In genomic region chr9:99340281-99340680, GRCh38 we compare ENCODE assay signal across 23 cellular contexts.
"Had no signal": no experiment of that assay in that cellular context is flagged by ENCODE, and none has a peak within 500 bp of the region (broad histone marks: within the 10 kb centered on the region; RNA-seq: fewer than 3 reads in every experiment).

No MANE protein-coding gene starts in this region.

- H3K27ac ChIP-seq: brain microvascular endothelial cell, colonic mucosa, esophagus squamous epithelium, foreskin keratinocyte, thoracic aorta, upper lobe of right lung had no signal

- ATAC-seq: activated CD4-positive, alpha-beta T cell treated with anti-CD3 and anti-CD28 coated beads for 36 hours; activated CD8-positive, alpha-beta memory T cell treated with anti-CD3 and anti-CD28 coated beads, Interleukin-2, amount 10 ng/mL, durations not matched to agents 7 days and 5 days; foreskin keratinocyte; left lobe of liver; stimulated activated naive B cell treated with anti-CD40 and anti-IgM and Interleukin-4, amounts not matched to agents 10 μg/mL and 1 μg/mL and 100 μg/mL, for 72 hours; upper lobe of right lung had no signal

- FAIRE-seq: keratinocyte, TTC549 had no signal

- H3K4me1 ChIP-seq: colonic mucosa, foreskin keratinocyte, upper lobe of right lung had no signal

- H3K36me3 ChIP-seq: brain microvascular endothelial cell, colonic mucosa, esophagus squamous epithelium, thoracic aorta, upper lobe of right lung had no signal

- H3K4me3 Mint-ChIP-seq: activated CD4-positive, alpha-beta memory T cell treated with anti-CD3 and anti-CD28 coated beads, Interleukin-2, amount 10 ng/mL, durations not matched to agents 7 days and 5 days; activated CD4-positive, alpha-beta T cell treated with anti-CD3 and anti-CD28 coated beads for 36 hours; activated CD8-positive, alpha-beta memory T cell treated with anti-CD3 and anti-CD28 coated beads, Interleukin-2, amount 10 ng/mL, durations not matched to agents 7 days and 5 days; activated naive CD8-positive, alpha-beta T cell treated with anti-CD3 and anti-CD28 coated beads, Interleukin-2, amount 10 ng/mL, durations not matched to agents 7 days and 5 days; activated T-cell treated with anti-CD3 and anti-CD28 coated beads, Interleukin-2, amount 50 U/mL, for 24 hours; nephron; stimulated activated naive B cell treated with anti-CD40 and anti-IgM and Interleukin-4, amounts not matched to agents 10 μg/mL and 1 μg/mL and 100 μg/mL, for 72 hours had no signal

- DNase-seq: activated CD4-positive, alpha-beta memory T cell treated with anti-CD3 and anti-CD28 coated beads, Interleukin-2, amount 10 ng/mL, durations not matched to agents 7 days and 5 days; activated CD4-positive, alpha-beta T cell treated with anti-CD3 and anti-CD28 coated beads for 36 hours; activated CD8-positive, alpha-beta memory T cell treated with anti-CD3 and anti-CD28 coated beads, Interleukin-2, amount 10 ng/mL, durations not matched to agents 7 days and 5 days; activated naive CD4-positive, alpha-beta T cell treated with Interleukin-2 at 50 U/mL for 16 hours; activated naive CD8-positive, alpha-beta T cell treated with anti-CD3 and anti-CD28 coated beads, Interleukin-2, amount 10 ng/mL, durations not matched to agents 7 days and 5 days; activated T-cell treated with anti-CD3 and anti-CD28 coated beads, Interleukin-2, amount 50 U/mL, for 24 hours; amygdala; brain microvascular endothelial cell; central memory CD4-positive, alpha-beta T cell; colonic mucosa; esophagus squamous epithelium; foreskin keratinocyte; midbrain; retina; stimulated activated naive B cell treated with anti-CD40 and anti-IgM and Interleukin-4, amounts not matched to agents 10 μg/mL and 1 μg/mL and 100 μg/mL, for 72 hours; upper lobe of right lung had no signal

- H3K9me3 Mint-ChIP-seq: activated CD4-positive, alpha-beta memory T cell treated with anti-CD3 and anti-CD28 coated beads, Interleukin-2, amount 10 ng/mL, durations not matched to agents 7 days and 5 days; activated naive CD8-positive, alpha-beta T cell treated with anti-CD3 and anti-CD28 coated beads, Interleukin-2, amount 10 ng/mL, durations not matched to agents 7 days and 5 days; activated T-cell treated with anti-CD3 and anti-CD28 coated beads, Interleukin-2, amount 50 U/mL, for 24 hours; activated T-helper 2 cell treated with anti-CD3 and anti-CD28 coated beads, Interferon-gamma antibody, Interleukin-2, Interleukin-4, amounts not matched to agents 10 μg/mL and 5 μg/mL and 100 μg/mL, durations not matched to agents 14 hours and 24 hours and 36 hours; nephron had no signal

- H3K4me1 Mint-ChIP-seq: activated CD4-positive, alpha-beta memory T cell treated with anti-CD3 and anti-CD28 coated beads, Interleukin-2, amount 10 ng/mL, durations not matched to agents 7 days and 5 days; activated CD4-positive, alpha-beta T cell treated with anti-CD3 and anti-CD28 coated beads for 36 hours; activated naive CD8-positive, alpha-beta T cell treated with anti-CD3 and anti-CD28 coated beads, Interleukin-2, amount 10 ng/mL, durations not matched to agents 7 days and 5 days; nephron had no signal

- H3K27me3 Mint-ChIP-seq: stimulated activated naive B cell treated with anti-CD40 and anti-IgM and Interleukin-4, amounts not matched to agents 10 μg/mL and 1 μg/mL and 100 μg/mL, for 72 hours had no signal

- H3K4me3 ChIP-seq: colonic mucosa, esophagus squamous epithelium, lung, thoracic aorta, upper lobe of right lung had no signal

- H3K9me3 ChIP-seq: colonic mucosa, esophagus squamous epithelium, thoracic aorta, upper lobe of right lung had no signal

- H3K27me3 ChIP-seq: brain microvascular endothelial cell, colonic mucosa, esophagus squamous epithelium, upper lobe of right lung had no signal

- H3K36me3 Mint-ChIP-seq: activated CD8-positive, alpha-beta memory T cell treated with anti-CD3 and anti-CD28 coated beads, Interleukin-2, amount 10 ng/mL, durations not matched to agents 7 days and 5 days; activated naive CD8-positive, alpha-beta T cell treated with anti-CD3 and anti-CD28 coated beads, Interleukin-2, amount 10 ng/mL, durations not matched to agents 7 days and 5 days; stimulated activated naive B cell treated with anti-CD40 and anti-IgM and Interleukin-4, amounts not matched to agents 10 μg/mL and 1 μg/mL and 100 μg/mL, for 72 hours had no signal

- H3K27ac Mint-ChIP-seq: activated CD4-positive, alpha-beta memory T cell treated with anti-CD3 and anti-CD28 coated beads, Interleukin-2, amount 10 ng/mL, durations not matched to agents 7 days and 5 days; activated CD4-positive, alpha-beta T cell treated with anti-CD3 and anti-CD28 coated beads for 36 hours; activated CD8-positive, alpha-beta memory T cell treated with anti-CD3 and anti-CD28 coated beads, Interleukin-2, amount 10 ng/mL, durations not matched to agents 7 days and 5 days; activated naive CD8-positive, alpha-beta T cell treated with anti-CD3 and anti-CD28 coated beads, Interleukin-2, amount 10 ng/mL, durations not matched to agents 7 days and 5 days; activated T-cell treated with anti-CD3 and anti-CD28 coated beads, Interleukin-2, amount 50 U/mL, for 24 hours; activated T-helper 2 cell treated with anti-CD3 and anti-CD28 coated beads, Interferon-gamma antibody, Interleukin-2, Interleukin-4, amounts not matched to agents 10 μg/mL and 5 μg/mL and 100 μg/mL, durations not matched to agents 14 hours and 24 hours and 36 hours; stimulated activated naive B cell treated with anti-CD40 and anti-IgM and Interleukin-4, amounts not matched to agents 10 μg/mL and 1 μg/mL and 100 μg/mL, for 72 hours had no signal
